32 cellular contexts compared by ENCODE assay signal in the genomic region with DNA sequence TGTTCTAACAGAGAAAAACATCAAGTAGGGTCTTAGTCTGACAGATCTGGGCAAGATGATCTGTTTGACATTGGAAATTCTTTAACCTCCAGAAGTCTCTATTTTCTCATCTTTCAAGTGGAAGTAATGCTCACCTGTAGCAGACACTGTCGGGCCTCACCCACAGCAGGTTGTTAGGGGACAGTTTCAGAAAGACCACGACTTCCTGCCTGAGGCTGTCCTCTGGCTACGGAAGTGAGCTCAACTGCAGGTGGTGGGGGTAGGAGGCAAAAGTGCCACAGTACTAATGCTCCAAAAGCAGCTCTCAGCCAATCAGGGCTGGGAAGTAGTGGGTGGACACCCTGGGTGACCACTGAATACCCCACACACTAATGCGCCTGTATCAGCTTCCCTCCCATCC.
DNase-seq lines count a peak whose midpoint lies in the region; ATAC-seq lines count a peak whose summit lies in the region.
"Had no signal": no experiment of that assay in that cellular context is flagged by ENCODE, and none has a peak within 500 bp of the region (broad histone marks: within the 10 kb centered on the region; RNA-seq: fewer than 3 reads in every experiment).

No MANE protein-coding gene starts in this region.

- peak; percentile 1 to 11 for DNase-seq in activated T-cell treated with anti-CD3 and anti-CD28 coated beads, Interleukin-2, amount 50 U/mL, for 72 hours
- DNase-seq in activated T-cell treated with anti-CD3 and anti-CD28 coated beads, Interleukin-2, amount 50 U/mL, for 24 hours: no peak
- DNase-seq in activated naive CD8-positive, alpha-beta T cell treated with anti-CD3 and anti-CD28 coated beads, Interleukin-2, amount 10 ng/mL, durations not matched to agents 7 days and 5 days: no peak
- DNase-seq in UCSD-AML1 (lab: John Stamatoyannopoulos, UW; ENCODE audit: unreplicated experiment) (no peak), Right ventricle myocardium superior (no peak)
- DNase-seq in central memory CD4-positive, alpha-beta T cell: no peak
- DNase-seq: activated CD4-positive, alpha-beta T cell treated with anti-CD3 and anti-CD28 coated beads for 4 hours; caudate nucleus; CD4-positive, alpha-beta memory T cell; cortex of kidney; DND-41; effector memory CD8-positive, alpha-beta T cell; erythroblast; hypothalamus; KG1; left colon; naive thymus-derived CD8-positive, alpha-beta T cell; NCI-H1436; NCI-H345; NCI-H748 treated with DMSO at 0.1 percent for 48 hours; nucleus accumbens; right lobe of liver; SJCRH30; spleen; stimulated activated CD4-positive, alpha-beta T cell treated with anti-CD3 and anti-CD28 coated beads, Interleukin-2, amount 100 ng/mL, for 24 hours; stomach; SW 1271; T-helper 9 cell; uterus had no signal

- intact Hi-C loops in Right ventricle myocardium superior (cut with DNase I): no loop called here

- H3K4me3 Mint-ChIP-seq in activated T-cell treated with anti-CD3 and anti-CD28 coated beads, Interleukin-2, amount 50 U/mL, for 72 hours: no peak overlapping the region
- H3K4me3 Mint-ChIP-seq in activated T-cell treated with anti-CD3 and anti-CD28 coated beads, Interleukin-2, amount 50 U/mL, for 24 hours: no peak overlapping the region
- H3K4me3 Mint-ChIP-seq in activated naive CD8-positive, alpha-beta T cell treated with anti-CD3 and anti-CD28 coated beads, Interleukin-2, amount 10 ng/mL, durations not matched to agents 7 days and 5 days: peak overlapping the region; percentile 33
- H3K4me3 Mint-ChIP-seq: CD4-positive, alpha-beta memory T cell; effector memory CD8-positive, alpha-beta T cell; naive thymus-derived CD8-positive, alpha-beta T cell had no signal

- H3K27ac Mint-ChIP-seq in activated T-cell treated with anti-CD3 and anti-CD28 coated beads, Interleukin-2, amount 50 U/mL, for 72 hours: no peak overlapping the region
- no peak overlapping the region for H3K27ac Mint-ChIP-seq in activated T-cell treated with anti-CD3 and anti-CD28 coated beads, Interleukin-2, amount 50 U/mL, for 24 hours
- peak overlapping the region; percentile 61 for H3K27ac Mint-ChIP-seq in activated naive CD8-positive, alpha-beta T cell treated with anti-CD3 and anti-CD28 coated beads, Interleukin-2, amount 10 ng/mL, durations not matched to agents 7 days and 5 days
- H3K27ac Mint-ChIP-seq: CD4-positive, alpha-beta memory T cell; effector memory CD8-positive, alpha-beta T cell had no signal

- POLR2A ChIA-PET in activated naive CD8-positive, alpha-beta T cell treated with anti-CD3 and anti-CD28 coated beads, Interleukin-2, amount 10 ng/mL, durations not matched to agents 7 days and 5 days (lab: Charles Lee): interaction anchor here (1.5 kb wide), 1 partner anchor 14 kb away, joined by 3 read pairs; no protein-coding TSS in a partner anchor

- H3K4me1 Mint-ChIP-seq in activated T-cell treated with anti-CD3 and anti-CD28 coated beads, Interleukin-2, amount 50 U/mL, for 72 hours (ENCODE audit: low read depth): no peaks in the 10 kb centered on the region
- H3K4me1 Mint-ChIP-seq in activated T-cell treated with anti-CD3 and anti-CD28 coated beads, Interleukin-2, amount 50 U/mL, for 24 hours (ENCODE audit: low read depth): peaks cover 4% of the 10 kb centered on the region
- peaks cover 32% of the 10 kb centered on the region for H3K4me1 Mint-ChIP-seq in activated naive CD8-positive, alpha-beta T cell treated with anti-CD3 and anti-CD28 coated beads, Interleukin-2, amount 10 ng/mL, durations not matched to agents 7 days and 5 days

- H3K27me3 Mint-ChIP-seq in activated T-cell treated with anti-CD3 and anti-CD28 coated beads, Interleukin-2, amount 50 U/mL, for 72 hours (ENCODE audit: low read depth): peaks cover 14% of the 10 kb centered on the region
- peaks cover 11% of the 10 kb centered on the region for H3K27me3 Mint-ChIP-seq in activated T-cell treated with anti-CD3 and anti-CD28 coated beads, Interleukin-2, amount 50 U/mL, for 24 hours
- peaks cover 30% of the 10 kb centered on the region for H3K27me3 Mint-ChIP-seq in activated naive CD8-positive, alpha-beta T cell treated with anti-CD3 and anti-CD28 coated beads, Interleukin-2, amount 10 ng/mL, durations not matched to agents 7 days and 5 days

- H3K36me3 Mint-ChIP-seq in activated T-cell treated with anti-CD3 and anti-CD28 coated beads, Interleukin-2, amount 50 U/mL, for 72 hours (ENCODE audit: insufficient read depth in 2 of 2): no peaks in the 10 kb centered on the region
- no peaks in the 10 kb centered on the region for H3K36me3 Mint-ChIP-seq in activated T-cell treated with anti-CD3 and anti-CD28 coated beads, Interleukin-2, amount 50 U/mL, for 24 hours (ENCODE audit: low read depth)
- no peaks in the 10 kb centered on the region for H3K36me3 Mint-ChIP-seq in activated naive CD8-positive, alpha-beta T cell treated with anti-CD3 and anti-CD28 coated beads, Interleukin-2, amount 10 ng/mL, durations not matched to agents 7 days and 5 days
- H3K36me3 Mint-ChIP-seq: CD4-positive, alpha-beta memory T cell; naive thymus-derived CD8-positive, alpha-beta T cell had no signal

- peak in 1 of 2 donors; percentile 47 for ATAC-seq in activated T-cell treated with anti-CD3 and anti-CD28 coated beads, Interleukin-2, amount 50 U/mL, for 72 hours (replicated peaks in 1 of 2)
- peak; percentile 87 for ATAC-seq in GM19351 (IDR thresholded peaks at IDR 0.05; ENCODE audit: unreplicated experiment)
- ATAC-seq in HG02981 (IDR thresholded peaks at IDR 0.05; ENCODE audit: unreplicated experiment): peak; percentile 64
- peak; percentile 92 for ATAC-seq in activated naive CD8-positive, alpha-beta T cell treated with anti-CD3 and anti-CD28 coated beads, Interleukin-2, amount 10 ng/mL, durations not matched to agents 7 days and 5 days (ENCODE audit: low read depth)
- no peak for ATAC-seq in Right ventricle myocardium superior (ENCODE audit: poor library complexity)
- ATAC-seq: effector memory CD8-positive, alpha-beta T cell; HCT116; left colon; right lobe of liver had no signal

- no peaks in the 10 kb centered on the region for H3K9me3 Mint-ChIP-seq in activated T-cell treated with anti-CD3 and anti-CD28 coated beads, Interleukin-2, amount 50 U/mL, for 72 hours
- no peaks in the 10 kb centered on the region for H3K9me3 Mint-ChIP-seq in activated T-cell treated with anti-CD3 and anti-CD28 coated beads, Interleukin-2, amount 50 U/mL, for 24 hours
- no peaks in the 10 kb centered on the region for H3K9me3 Mint-ChIP-seq in activated naive CD8-positive, alpha-beta T cell treated with anti-CD3 and anti-CD28 coated beads, Interleukin-2, amount 10 ng/mL, durations not matched to agents 7 days and 5 days
- H3K9me3 Mint-ChIP-seq: effector memory CD8-positive, alpha-beta T cell; naive thymus-derived CD8-positive, alpha-beta T cell had no signal

Comparison
In these comparisons a context has a peak if more than half of its experiments do, and no peak if none do; other contexts are left out.
1. DNase-seq: peak in activated T-cell treated with anti-CD3 and anti-CD28 coated beads, Interleukin-2, amount 50 U/mL, for 72 hours (2 of 2); none in activated T-cell treated with anti-CD3 and anti-CD28 coated beads, Interleukin-2, amount 50 U/mL, for 24 hours (single experiment), activated naive CD8-positive, alpha-beta T cell treated with anti-CD3 and anti-CD28 coated beads, Interleukin-2, amount 10 ng/mL, durations not matched to agents 7 days and 5 days (single experiment), UCSD-AML1 (single experiment), central memory CD4-positive, alpha-beta T cell (single experiment) and Right ventricle myocardium superior (single experiment).